Comparison of ENCODE assay signal across 8 cellular contexts in the genomic region with DNA sequence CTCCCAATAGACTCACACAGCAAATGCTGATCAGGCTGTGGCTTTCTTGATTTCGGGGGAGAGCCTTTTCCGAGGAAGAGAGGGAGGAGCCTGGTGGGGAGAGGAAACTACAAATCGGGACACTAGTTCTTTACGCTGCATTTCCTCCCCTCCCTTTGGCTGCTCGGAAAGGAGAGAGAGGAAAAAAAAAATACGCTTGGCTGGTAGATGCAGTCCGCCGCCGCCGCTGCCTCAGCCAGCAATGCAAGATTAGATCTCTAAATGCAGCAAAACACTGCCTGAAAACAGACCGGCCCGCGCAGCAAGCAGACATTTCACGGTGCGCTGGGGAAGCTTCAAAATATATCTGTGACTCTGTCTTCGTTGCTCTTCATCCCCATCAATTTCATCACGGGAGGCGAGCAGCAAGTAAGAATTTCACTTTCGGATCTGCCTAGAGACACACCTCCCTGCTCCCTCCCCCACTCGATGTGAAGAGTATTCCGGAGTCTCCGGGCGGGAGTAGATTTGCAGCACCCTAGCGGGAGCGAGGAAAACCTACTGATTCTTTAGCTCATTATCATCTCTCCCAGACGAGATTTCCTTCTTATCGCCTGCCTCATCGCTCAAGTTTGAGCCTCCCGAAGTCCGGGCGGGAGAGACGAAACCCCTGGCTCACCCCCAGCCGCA. TPM values are rescaled to one million over a fixed set of nuclear protein-coding genes. Genes with fewer than 3 reads are reported as not detected.
DNase-seq lines count a peak whose midpoint lies in the region; ATAC-seq, FAIRE-seq and TF ChIP-seq lines count a peak whose summit lies in the region.

A gene with protein sequence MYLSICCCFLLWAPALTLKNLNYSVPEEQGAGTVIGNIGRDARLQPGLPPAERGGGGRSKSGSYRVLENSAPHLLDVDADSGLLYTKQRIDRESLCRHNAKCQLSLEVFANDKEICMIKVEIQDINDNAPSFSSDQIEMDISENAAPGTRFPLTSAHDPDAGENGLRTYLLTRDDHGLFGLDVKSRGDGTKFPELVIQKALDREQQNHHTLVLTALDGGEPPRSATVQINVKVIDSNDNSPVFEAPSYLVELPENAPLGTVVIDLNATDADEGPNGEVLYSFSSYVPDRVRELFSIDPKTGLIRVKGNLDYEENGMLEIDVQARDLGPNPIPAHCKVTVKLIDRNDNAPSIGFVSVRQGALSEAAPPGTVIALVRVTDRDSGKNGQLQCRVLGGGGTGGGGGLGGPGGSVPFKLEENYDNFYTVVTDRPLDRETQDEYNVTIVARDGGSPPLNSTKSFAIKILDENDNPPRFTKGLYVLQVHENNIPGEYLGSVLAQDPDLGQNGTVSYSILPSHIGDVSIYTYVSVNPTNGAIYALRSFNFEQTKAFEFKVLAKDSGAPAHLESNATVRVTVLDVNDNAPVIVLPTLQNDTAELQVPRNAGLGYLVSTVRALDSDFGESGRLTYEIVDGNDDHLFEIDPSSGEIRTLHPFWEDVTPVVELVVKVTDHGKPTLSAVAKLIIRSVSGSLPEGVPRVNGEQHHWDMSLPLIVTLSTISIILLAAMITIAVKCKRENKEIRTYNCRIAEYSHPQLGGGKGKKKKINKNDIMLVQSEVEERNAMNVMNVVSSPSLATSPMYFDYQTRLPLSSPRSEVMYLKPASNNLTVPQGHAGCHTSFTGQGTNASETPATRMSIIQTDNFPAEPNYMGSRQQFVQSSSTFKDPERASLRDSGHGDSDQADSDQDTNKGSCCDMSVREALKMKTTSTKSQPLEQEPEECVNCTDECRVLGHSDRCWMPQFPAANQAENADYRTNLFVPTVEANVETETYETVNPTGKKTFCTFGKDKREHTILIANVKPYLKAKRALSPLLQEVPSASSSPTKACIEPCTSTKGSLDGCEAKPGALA (N-terminal part only) (plus strand): TSS at position 138 of the 669 bp plus-strand sequence. CDS start 803 bp downstream, outside the sequence.

- H3K27me3 ChIP-seq in AG04450 (ENCODE audit: control insufficient read depth, insufficient read depth, low read length), result peaks cover 39% of the 10 kb centered on the region

- ATAC-seq in HG03139 (IDR thresholded peaks at IDR 0.05; ENCODE audit: unreplicated experiment), result no peak

- CTCF ChIA-PET in AG04450 (lab: Charles Lee), result interaction anchor here (1.0 kb wide), 1 partner anchor 8 kb away, joined by 5 read pairs; no protein-coding TSS in a partner anchor

- peak within 1 kb of the TSS; percentile 39 for H3K4me3 ChIP-seq in AG04450 (ENCODE audit: low read depth, low read length)

- peaks cover 24% of the 10 kb centered on the region for H3K4me1 Mint-ChIP-seq in activated T-helper 2 cell treated with anti-CD3 and anti-CD28 coated beads, Interferon-gamma antibody, Interleukin-2, Interleukin-4, amounts not matched to agents 10 μg/mL and 5 μg/mL and 100 μg/mL, durations not matched to agents 14 hours and 24 hours and 36 hours (ENCODE audit: low read depth)
- peaks cover 16% of the 10 kb centered on the region for H3K4me1 Mint-ChIP-seq in glutamatergic neuron (ENCODE audit: low read depth, unreplicated experiment)
- H3K4me1 Mint-ChIP-seq in neural crest cell, result peaks cover 44% of the 10 kb centered on the region

- no peak within 1 kb of the TSS for H3K27ac ChIP-seq in AG04450 (ENCODE audit: low read depth, low read length)

- H3K36me3 Mint-ChIP-seq in activated T-helper 2 cell treated with anti-CD3 and anti-CD28 coated beads, Interferon-gamma antibody, Interleukin-2, Interleukin-4, amounts not matched to agents 10 μg/mL and 5 μg/mL and 100 μg/mL, durations not matched to agents 14 hours and 24 hours and 36 hours (ENCODE audit: low read depth), result peaks cover 8% of the 10 kb centered on the region
- H3K36me3 Mint-ChIP-seq in glutamatergic neuron (ENCODE audit: unreplicated experiment) (peaks cover 10% of the 10 kb centered on the region), neural crest cell (ENCODE audit: low read depth) (peaks cover 12% of the 10 kb centered on the region)

- POLR2A ChIA-PET in AG04450 (lab: Yijun Ruan, JAX), result no interaction called here

- peak within 1 kb of the TSS; percentile 72 for H3K4me3 Mint-ChIP-seq in activated T-helper 2 cell treated with anti-CD3 and anti-CD28 coated beads, Interferon-gamma antibody, Interleukin-2, Interleukin-4, amounts not matched to agents 10 μg/mL and 5 μg/mL and 100 μg/mL, durations not matched to agents 14 hours and 24 hours and 36 hours (ENCODE audit: low read depth)
- H3K4me3 Mint-ChIP-seq in glutamatergic neuron (ENCODE audit: unreplicated experiment) (peak within 1 kb of the TSS; percentile 95), neural crest cell (peak within 1 kb of the TSS; percentile 91)

- no peak for FAIRE-seq in HTR-8/SVneo (lab: Jason Lieb, UNC)

- no peak for DNase-seq in AG04450 (ENCODE audit: low read depth, low spot score)
- peak; percentile 2 for DNase-seq in HTR-8/SVneo (ENCODE audit: insufficient read length, low spot score)
- DNase-seq in activated T-helper 2 cell treated with anti-CD3 and anti-CD28 coated beads, Interferon-gamma antibody, Interleukin-2, Interleukin-4, amounts not matched to agents 10 μg/mL and 5 μg/mL and 100 μg/mL, durations not matched to agents 14 hours and 24 hours and 36 hours (ENCODE audit: low spot score), result no peak
- peak; percentile 50 for DNase-seq in glutamatergic neuron
- peak; percentile 24 for DNase-seq in neural crest cell (ENCODE audit: low read depth, low spot score)
- no peak for DNase-seq in GF-D8 (lab: John Stamatoyannopoulos, UW)
- no peak for DNase-seq in germinal center (ENCODE audit: low spot score)

- no peak within 1 kb of the TSS for H3K27ac Mint-ChIP-seq in activated T-helper 2 cell treated with anti-CD3 and anti-CD28 coated beads, Interferon-gamma antibody, Interleukin-2, Interleukin-4, amounts not matched to agents 10 μg/mL and 5 μg/mL and 100 μg/mL, durations not matched to agents 14 hours and 24 hours and 36 hours
- H3K27ac Mint-ChIP-seq in glutamatergic neuron (ENCODE audit: unreplicated experiment), result peak within 1 kb of the TSS; percentile 83
- H3K27ac Mint-ChIP-seq in neural crest cell (ENCODE audit: unreplicated experiment), result peak within 1 kb of the TSS; percentile 52

- no peaks in the 10 kb centered on the region for H3K9me3 Mint-ChIP-seq in activated T-helper 2 cell treated with anti-CD3 and anti-CD28 coated beads, Interferon-gamma antibody, Interleukin-2, Interleukin-4, amounts not matched to agents 10 μg/mL and 5 μg/mL and 100 μg/mL, durations not matched to agents 14 hours and 24 hours and 36 hours
- peaks cover 37% of the 10 kb centered on the region for H3K9me3 Mint-ChIP-seq in glutamatergic neuron (ENCODE audit: unreplicated experiment)
- H3K9me3 Mint-ChIP-seq in neural crest cell, result no peaks in the 10 kb centered on the region

- intact Hi-C loops in activated T-helper 2 cell treated with anti-CD3 and anti-CD28 coated beads, Interferon-gamma antibody, Interleukin-2, Interleukin-4, amounts not matched to agents 10 μg/mL and 5 μg/mL and 100 μg/mL, durations not matched to agents 14 hours and 24 hours and 36 hours (cut with micrococcal nuclease), result no loop called here

- H3K9me3 ChIP-seq in AG04450 (ENCODE audit: control insufficient read depth, insufficient read depth, low read length), result peaks cover 33% of the 10 kb centered on the region

- peaks cover 65% of the 10 kb centered on the region for H3K27me3 Mint-ChIP-seq in activated T-helper 2 cell treated with anti-CD3 and anti-CD28 coated beads, Interferon-gamma antibody, Interleukin-2, Interleukin-4, amounts not matched to agents 10 μg/mL and 5 μg/mL and 100 μg/mL, durations not matched to agents 14 hours and 24 hours and 36 hours (ENCODE audit: low read depth)
- H3K27me3 Mint-ChIP-seq in glutamatergic neuron (ENCODE audit: unreplicated experiment), result peaks cover 42% of the 10 kb centered on the region
- H3K27me3 Mint-ChIP-seq in neural crest cell (ENCODE audit: low read depth), result peaks cover 61% of the 10 kb centered on the region

- TF ChIP-seq CTCF in AG04450 (IDR thresholded peaks at IDR 0.05; ENCODE audit: low read depth, low read length) (no peak), glutamatergic neuron (IDR thresholded peaks at IDR 0.05; ENCODE audit: partially characterized antibody, unreplicated experiment) (no peak), neural crest cell (conservative IDR thresholded peaks at IDR 0.05) (no peak)

RNA-seq across cellular contexts. Expression of the gene that starts here (rescaled TPM):
- polyA plus RNA-seq in AG04450 (2011; rRNA removed), result not detected in 2 replicates
- polyA minus RNA-seq in AG04450 (2011; rRNA and poly(A)+ RNA removed), result not detected in 2 replicates
- total RNA-seq in activated T-helper 2 cell treated with anti-CD3 and anti-CD28 coated beads, Interferon-gamma antibody, Interleukin-2, Interleukin-4, amounts not matched to agents 10 μg/mL and 5 μg/mL and 100 μg/mL, durations not matched to agents 14 hours and 24 hours and 36 hours, result not detected in 2 replicates
- total RNA-seq in glutamatergic neuron (ENCODE audit: unreplicated experiment) (51.8 TPM), neural crest cell (14.4 and 14.6 TPM in 2 replicates)

Comparison
In these comparisons a context has a peak if more than half of its experiments do, and no peak if none do; other contexts are left out.
1. RNA of the gene that starts here (total RNA-seq): 51.8 TPM in glutamatergic neuron (single experiment) and 14.4 to 14.6 TPM in neural crest cell; not detected in activated T-helper 2 cell treated with anti-CD3 and anti-CD28 coated beads, Interferon-gamma antibody, Interleukin-2, Interleukin-4, amounts not matched to agents 10 μg/mL and 5 μg/mL and 100 μg/mL, durations not matched to agents 14 hours and 24 hours and 36 hours; every median in the first group is over 10 times any median in the second.
2. DNase-seq: peak in HTR-8/SVneo (single experiment), glutamatergic neuron (single experiment) and neural crest cell (single experiment); none in AG04450 (single experiment), activated T-helper 2 cell treated with anti-CD3 and anti-CD28 coated beads, Interferon-gamma antibody, Interleukin-2, Interleukin-4, amounts not matched to agents 10 μg/mL and 5 μg/mL and 100 μg/mL, durations not matched to agents 14 hours and 24 hours and 36 hours (single experiment), GF-D8 (single experiment) and germinal center (single experiment).
3. Peak in every context shown above with its lines, with median percentiles within 50 percentile points of each other: H3K4me3 Mint-ChIP-seq.